ENCODE assay signal across 8 cellular contexts in genomic region chr10:50561816-50562215, GRCh38.
A peak's percentile ranks its signal among the peaks of the same experiment; 100 is the strongest.
DNase-seq lines count a peak whose midpoint lies in the region; ATAC-seq, FAIRE-seq and TF ChIP-seq lines count a peak whose summit lies in the region.

No MANE protein-coding gene starts in this region.

- ATAC-seq in CD8-positive, alpha-beta T cell: peak; percentile 55
- ATAC-seq in GM21526 (IDR thresholded peaks at IDR 0.05; ENCODE audit: low FRiP score, unreplicated experiment) (no peak), HG03097 (IDR thresholded peaks at IDR 0.05; ENCODE audit: low FRiP score, unreplicated experiment) (no peak), GM21390 (IDR thresholded peaks at IDR 0.05; ENCODE audit: unreplicated experiment) (no peak), GM19467 (IDR thresholded peaks at IDR 0.05; ENCODE audit: unreplicated experiment) (no peak)

- intact Hi-C loops in CD8-positive, alpha-beta T cell (cut with DNase I, micrococcal nuclease): loop anchor here (1.0 to 2.0 kb wide), 3 partner anchors 19 to 63 kb away; no protein-coding TSS in a partner anchor

- no peaks in the 10 kb centered on the region for H3K36me3 ChIP-seq in CD8-positive, alpha-beta T cell (ENCODE audit: insufficient read depth, low read length)
- H3K36me3 ChIP-seq in bronchial epithelial cell (ENCODE audit: control insufficient read depth, insufficient read depth, low read length): no peaks in the 10 kb centered on the region

- no peaks in the 10 kb centered on the region for H3K9me3 ChIP-seq in CD8-positive, alpha-beta T cell (ENCODE audit: low read length)

- POLR2A ChIA-PET in CD8-positive, alpha-beta T cell (lab: Charles Lee): interaction anchor here (1.1 kb wide), 1 partner anchor 60 kb away, joined by 3 read pairs; no protein-coding TSS in a partner anchor

- DNase-seq in CD8-positive, alpha-beta T cell: peak in 1 of 7 experiments; percentile 7
- peak; percentile 41 for DNase-seq in HT-29 (ENCODE audit: low spot score)
- DNase-seq in bronchial epithelial cell (ENCODE audit: low read depth): peak; percentile 31

- peaks cover 21% of the 10 kb centered on the region for H3K4me1 Mint-ChIP-seq in CD8-positive, alpha-beta T cell (ENCODE audit: low read depth)
- H3K4me1 Mint-ChIP-seq in nephron: peaks cover 29% of the 10 kb centered on the region

- H3K4me3 ChIP-seq in CD8-positive, alpha-beta T cell (ENCODE audit: low read depth, low read length): no peak overlapping the region
- no peak overlapping the region for H3K4me3 ChIP-seq in bronchial epithelial cell (ENCODE audit: low read depth, low read length)

- H3K4me3 Mint-ChIP-seq in CD8-positive, alpha-beta T cell: no peak overlapping the region
- H3K4me3 Mint-ChIP-seq in nephron: no peak overlapping the region

- H3K9me3 Mint-ChIP-seq in CD8-positive, alpha-beta T cell: no peaks in the 10 kb centered on the region
- no peaks in the 10 kb centered on the region for H3K9me3 Mint-ChIP-seq in nephron

- no peak for FAIRE-seq in bronchial epithelial cell (lab: Jason Lieb, UNC)

- H3K27me3 Mint-ChIP-seq in CD8-positive, alpha-beta T cell (ENCODE audit: low read depth): no peaks in the 10 kb centered on the region
- peaks cover 3% of the 10 kb centered on the region for H3K27me3 Mint-ChIP-seq in nephron (ENCODE audit: low read depth)

- CTCF ChIA-PET in CD8-positive, alpha-beta T cell (lab: Charles Lee): interaction anchor here (0.6 to 1.5 kb wide), 9 partner anchors 8 to 92 kb away, joined by 3 to 9 read pairs (median 5); partner anchors contain the start of gene SGMS1

- H3K27me3 ChIP-seq in CD8-positive, alpha-beta T cell (ENCODE audit: insufficient read depth, low read length): no peaks in the 10 kb centered on the region
- no peaks in the 10 kb centered on the region for H3K27me3 ChIP-seq in bronchial epithelial cell (ENCODE audit: control insufficient read depth, insufficient read depth, low read length)

- H3K36me3 Mint-ChIP-seq in CD8-positive, alpha-beta T cell: peaks cover 4% of the 10 kb centered on the region
- no peaks in the 10 kb centered on the region for H3K36me3 Mint-ChIP-seq in nephron (ENCODE audit: low read depth)

- no peaks in the 10 kb centered on the region for H3K4me1 ChIP-seq in CD8-positive, alpha-beta T cell (ENCODE audit: insufficient read depth, low read length)

- no peak overlapping the region for H3K27ac Mint-ChIP-seq in CD8-positive, alpha-beta T cell
- H3K27ac Mint-ChIP-seq in nephron: peak overlapping the region; percentile 46 to 76 (median 51)

- H3K27ac ChIP-seq in CD8-positive, alpha-beta T cell (ENCODE audit: low read depth, low read length): no peak overlapping the region

- TF ChIP-seq CTCF in CD8-positive, alpha-beta T cell (IDR thresholded peaks at IDR 0.05): peak; percentile 51
- TF ChIP-seq CTCF in bronchial epithelial cell (IDR thresholded peaks at IDR 0.05; ENCODE audit: insufficient read depth, low read length, severe bottlenecking) (peak; percentile 67), nephron (IDR thresholded peaks at IDR 0.05; ENCODE audit: unreplicated experiment in 3 of 3) (peak; percentile 38 to 53 (median 49))
